Comparison of ENCODE assay signal across 18 cellular contexts in genomic region chr5:63613430-63613829, GRCh38.
A peak's percentile ranks its signal among the peaks of the same experiment; 100 is the strongest.
DNase-seq lines count a peak whose midpoint lies in the region; ATAC-seq, FAIRE-seq and TF ChIP-seq lines count a peak whose summit lies in the region.
"Had no signal": no experiment of that assay in that cellular context is flagged by ENCODE, and none has a peak within 500 bp of the region (broad histone marks: within the 10 kb centered on the region; RNA-seq: fewer than 3 reads in every experiment).

No MANE protein-coding gene starts in this region.

- H3K4me3 ChIP-seq in liver (ENCODE audit: low read depth in 1 of 3, low read length in 3 of 3): no peak overlapping the region
- no peak overlapping the region for H3K4me3 ChIP-seq in HepG2 (replicated peaks in 1 of 3; ENCODE audit: insufficient read depth in 1 of 3, low read depth in 2 of 3, low read length in 3 of 3)
- no peak overlapping the region for H3K4me3 ChIP-seq in epithelial cell of esophagus (ENCODE audit: low read length)
- H3K4me3 ChIP-seq: GM23248 had no signal

- no peak overlapping the region for H3K9ac ChIP-seq in liver (ENCODE audit: low read depth in 1 of 2, low read length in 2 of 2)
- no peak overlapping the region for H3K9ac ChIP-seq in HepG2 (ENCODE audit: insufficient read depth, low read depth, low read length)
- H3K9ac ChIP-seq: GM23248 had no signal

- H2AFZ ChIP-seq in HepG2 (ENCODE audit: low read length): no peak overlapping the region
- H2AFZ ChIP-seq: GM23248 had no signal

- in situ Hi-C loops in HepG2 (cut with HindIII; ENCODE audit: extremely low pct_ligation_motif_present, low pct_unique_long_range_greater_than_20kb): no loop called here

- TF ChIP-seq CTCF in liver (IDR thresholded peaks at IDR 0.05; ENCODE audit: low read depth, low read length, missing input control) (no peak), HepG2 (CRISPR knock-in tag; IDR thresholded peaks at IDR 0.05) (no peak), RWPE1 (conservative IDR thresholded peaks at IDR 0.05; ENCODE audit: low read depth) (no peak), epithelial cell of esophagus (IDR thresholded peaks at IDR 0.05; ENCODE audit: insufficient read depth, low read depth, low read length, missing control alignments) (no peak)
- TF ChIP-seq CTCF in CD4-positive, alpha-beta T cell (IDR thresholded peaks at IDR 0.05): no peak

- TF ChIP-seq EP300 in HepG2 (IDR thresholded peaks at IDR 0.05; ENCODE audit: low read depth in 2 of 2, low read length in 2 of 2) (no peak), HepG2 (CRISPR knock-in tag; IDR thresholded peaks at IDR 0.05; ENCODE audit: borderline replicate concordance) (no peak)

- DNase-seq in NCI-H748 (lab: John Stamatoyannopoulos, UW; ENCODE audit: unreplicated experiment) (peak; percentile 14), NCI-H748 treated with DMSO at 0.1 percent for 48 hours (lab: John Stamatoyannopoulos, UW) (no peak), HepG2 (ENCODE audit: low spot score) (no peak), RWPE1 (ENCODE audit: low spot score) (peak; percentile 12), epithelial cell of esophagus (ENCODE audit: low read depth) (peak; percentile 13), COLO829 (ENCODE audit: low spot score) (no peak)
- DNase-seq in CD4-positive, alpha-beta T cell: no peak
- DNase-seq: C1 segment of cervical spinal cord; CD8-positive, alpha-beta T cell; DMS 273 treated with DMSO at 0.1 percent for 48 hours; DND-41; GM23248; H7 had no signal

- H3K9me3 ChIP-seq in liver (ENCODE audit: control insufficient read depth in 4 of 4, low read length in 3 of 4): no peaks in the 10 kb centered on the region
- peaks cover 48% of the 10 kb centered on the region for H3K9me3 ChIP-seq in HepG2 (ENCODE audit: low read length)
- H3K9me3 ChIP-seq in CD4-positive, alpha-beta T cell (ENCODE audit: control insufficient read depth, low read length): no peaks in the 10 kb centered on the region

- TF ChIP-seq POLR2A in HepG2 (IDR thresholded peaks at IDR 0.05; ENCODE audit: insufficient read depth in 1 of 2, low read depth in 2 of 2, low read length in 2 of 2): no peak

- no peaks in the 10 kb centered on the region for H4K20me1 ChIP-seq in HepG2 (ENCODE audit: insufficient read depth, low read length)

- H3K27ac ChIP-seq in liver (ENCODE audit: low read depth in 1 of 2, low read length in 2 of 2) (no peak overlapping the region), HepG2 (ENCODE audit: extremely low read length, insufficient read depth, low read length) (no peak overlapping the region), RWPE1 (no peak overlapping the region)
- no peak overlapping the region for H3K27ac ChIP-seq in CD4-positive, alpha-beta T cell (ENCODE audit: low read depth, low read length)
- H3K27ac ChIP-seq: GM23248 had no signal

- H3K4me2 ChIP-seq in HepG2 (ENCODE audit: low read depth, low read length): no peak overlapping the region

- H3K27me3 ChIP-seq in liver (ENCODE audit: control insufficient read depth in 4 of 4, insufficient read depth in 4 of 4, low read length in 3 of 4) (no peaks in the 10 kb centered on the region), HepG2 (ENCODE audit: control insufficient read depth in 1 of 2, insufficient read depth in 2 of 2, low read length in 2 of 2) (no peaks in the 10 kb centered on the region)
- H3K27me3 ChIP-seq in CD4-positive, alpha-beta T cell (ENCODE audit: control insufficient read depth, insufficient read depth, low read length): no peaks in the 10 kb centered on the region

- FAIRE-seq in HepG2 (lab: Jason Lieb, UNC): no peak
- FAIRE-seq: G401.6, GM19239, H1 had no signal

- H3K27ac Mint-ChIP-seq in CD4-positive, alpha-beta T cell: no peak overlapping the region
- H3K27ac Mint-ChIP-seq: CD8-positive, alpha-beta T cell had no signal

- no peaks in the 10 kb centered on the region for H3K27me3 Mint-ChIP-seq in CD4-positive, alpha-beta T cell

- no peak overlapping the region for H3K4me3 Mint-ChIP-seq in CD4-positive, alpha-beta T cell
- H3K4me3 Mint-ChIP-seq: CD8-positive, alpha-beta T cell had no signal

- CTCF ChIA-PET in HepG2 (lab: Yijun Ruan, JAX; ENCODE audit: low intra/inter-chr PET ratio, low total read pairs) (no interaction called here), RWPE1 (lab: Yijun Ruan, JAX) (no interaction called here)
- CTCF ChIA-PET in CD4-positive, alpha-beta T cell (lab: Charles Lee): interaction anchor here (0.5 kb wide), 1 partner anchor 1524 kb away, joined by 3 read pairs; no protein-coding TSS in a partner anchor

- H3K4me1 ChIP-seq in liver (ENCODE audit: control insufficient read depth in 4 of 4, insufficient read depth in 4 of 4, low read length in 3 of 4) (no peaks in the 10 kb centered on the region), HepG2 (ENCODE audit: insufficient read depth, low read length) (no peaks in the 10 kb centered on the region)

- POLR2A ChIA-PET in HepG2 (lab: Yijun Ruan, JAX): no interaction called here
- POLR2A ChIA-PET in RWPE1 (lab: Yijun Ruan, JAX; ENCODE audit: low non-redundant PET): no interaction called here
- POLR2A ChIA-PET in CD4-positive, alpha-beta T cell (lab: Charles Lee): no interaction called here

- H3K36me3 ChIP-seq in liver (ENCODE audit: control insufficient read depth in 4 of 4, insufficient read depth in 3 of 4, low read depth in 1 of 4, low read length in 3 of 4): no peaks in the 10 kb centered on the region
- no peaks in the 10 kb centered on the region for H3K36me3 ChIP-seq in HepG2 (replicated peaks in 1 of 2; ENCODE audit: control insufficient read depth in 1 of 2, insufficient read depth in 2 of 2, low read length in 2 of 2)

- intact Hi-C loops in HepG2 (cut with micrococcal nuclease; ENCODE audit: unreplicated experiment): loop anchor here (10.0 kb wide), 1 partner anchor 339 kb away; no protein-coding TSS in a partner anchor
- intact Hi-C loops in CD4-positive, alpha-beta T cell (cut with DNase I, micrococcal nuclease): no loop called here

- no peaks in the 10 kb centered on the region for H3K79me2 ChIP-seq in HepG2 (ENCODE audit: insufficient read depth, low read length)

- TF ChIP-seq RAD21 in liver (IDR thresholded peaks at IDR 0.05) (no peak), HepG2 (CRISPR knock-in tag; IDR thresholded peaks at IDR 0.05) (no peak)

- 51% methylated on average over 3 of the region's 3 CpGs for WGBS in liver
- 3% methylated on average over 3 of the region's 3 CpGs for WGBS in HepG2 (ENCODE audit: low lambda C conversion rate)

- H3K4me1 Mint-ChIP-seq in CD4-positive, alpha-beta T cell (ENCODE audit: low read depth): no peaks in the 10 kb centered on the region

- no peak for ATAC-seq in HepG2
- no peak for ATAC-seq in CD4-positive, alpha-beta T cell (ENCODE audit: poor library complexity)
- ATAC-seq: CD8-positive, alpha-beta T cell; HCT116 had no signal

- BruUV-seq in HepG2 (replicated peaks; lab: Mats Ljungman, UMichigan): no TSS peak

- H3K9me3 Mint-ChIP-seq in CD4-positive, alpha-beta T cell: peaks cover 2% of the 10 kb centered on the region

- H3K36me3 Mint-ChIP-seq in CD4-positive, alpha-beta T cell (ENCODE audit: low read depth): no peaks in the 10 kb centered on the region
- H3K36me3 Mint-ChIP-seq: CD8-positive, alpha-beta T cell had no signal

TF ChIP-seq in liver, 16 proteins besides CTCF, POLR2A, EP300 and RAD21 (continues in another document):
- peak; percentile 29 for TF ChIP-seq ATF3 (IDR thresholded peaks at IDR 0.05)
- TF ChIP-seq EGR1 (IDR thresholded peaks at IDR 0.05; ENCODE audit: low read depth in 2 of 2): no peak

TF ChIP-seq in HepG2, 621 proteins besides CTCF, POLR2A, EP300 and RAD21 (continues in another document):
- TF ChIP-seq STAT5B (CRISPR knock-in tag; IDR thresholded peaks at IDR 0.05) (no peak), EEA1 (CRISPR knock-in tag; IDR thresholded peaks at IDR 0.05; ENCODE audit: borderline replicate concordance) (no peak), ATF5 (CRISPR knock-in tag; IDR thresholded peaks at IDR 0.05; ENCODE audit: low read depth) (no peak), U2AF2 (IDR thresholded peaks at IDR 0.05; ENCODE audit: low read depth, low read length) (no peak), ZNF687 (CRISPR knock-in tag; IDR thresholded peaks at IDR 0.05) (no peak), ZNF501 (CRISPR knock-in tag; IDR thresholded peaks at IDR 0.05) (no peak), HDAC1 (CRISPR knock-in tag; IDR thresholded peaks at IDR 0.05) (no peak), BCL6 (CRISPR knock-in tag; IDR thresholded peaks at IDR 0.05) (no peak)

Comparison
In these comparisons a context has a peak if more than half of its experiments do, and no peak if none do; other contexts are left out.
1. DNase-seq: peak in NCI-H748 (single experiment), RWPE1 (single experiment) and epithelial cell of esophagus (single experiment); none in NCI-H748 treated with DMSO at 0.1 percent for 48 hours (single experiment), HepG2 (single experiment), CD4-positive, alpha-beta T cell (0 of 10) and COLO829 (single experiment).